In the genomic region with DNA sequence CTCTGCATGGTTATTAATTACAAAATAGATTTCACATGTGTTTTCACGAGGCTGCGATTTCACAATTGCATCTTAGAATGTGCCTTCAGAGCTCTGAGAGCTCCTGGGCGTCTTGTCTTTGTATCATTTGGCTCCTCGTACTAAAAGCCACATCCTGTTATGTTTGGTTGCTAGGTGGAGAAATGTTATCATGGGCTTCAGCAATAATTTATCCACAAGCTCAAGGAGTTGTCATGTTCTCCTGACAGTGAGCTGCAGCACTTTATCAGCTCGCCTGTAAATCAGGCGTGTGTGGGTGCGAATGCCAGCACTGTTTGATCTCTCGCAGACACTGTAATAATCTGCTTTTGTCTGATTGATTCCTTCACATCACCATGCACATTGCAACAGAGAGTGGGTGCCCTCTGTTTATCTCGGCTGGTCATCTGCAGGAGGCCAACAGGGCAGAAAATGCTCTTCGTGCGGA, we compare ENCODE assay signal across 7 cellular contexts.
DNase-seq lines count a peak whose midpoint lies in the region; ATAC-seq and TF ChIP-seq lines count a peak whose summit lies in the region.

No MANE protein-coding gene starts in this region.

- intact Hi-C loops in spleen (cut with DNase I; ENCODE audit: low total_unique reads) = no loop called here

- ATAC-seq in stimulated activated naive CD8-positive, alpha-beta T cell treated with anti-CD3 and anti-CD28 coated beads, Interleukin-15, amount 100 ng/mL, for 72 hours = peak; percentile 82
- ATAC-seq in left lobe of liver = no peak

- no peak for TF ChIP-seq POLR2A in spleen (IDR thresholded peaks at IDR 0.05)

- H3K27me3 ChIP-seq in spleen (replicated peaks in 1 of 7) = no peaks in the 10 kb centered on the region

- H3K4me1 ChIP-seq in spleen = peaks cover 0 to 29% (median 3%) of the 10 kb centered on the region in 6 donors

- H3K36me3 Mint-ChIP-seq in immature natural killer cell = no peaks in the 10 kb centered on the region

- peaks cover 2 to 3% (median 3%) of the 10 kb centered on the region in 3 donors for H3K27me3 Mint-ChIP-seq in immature natural killer cell (ENCODE audit: low read depth in 3 of 3)
- H3K27me3 Mint-ChIP-seq in stimulated activated naive CD8-positive, alpha-beta T cell treated with anti-CD3 and anti-CD28 coated beads, Interleukin-15, amount 100 ng/mL, for 72 hours = no peaks in the 10 kb centered on the region

- peak overlapping the region; percentile 62 to 86 (median 73) for H3K4me3 Mint-ChIP-seq in immature natural killer cell
- H3K4me3 Mint-ChIP-seq in stimulated activated naive CD8-positive, alpha-beta T cell treated with anti-CD3 and anti-CD28 coated beads, Interleukin-15, amount 100 ng/mL, for 72 hours = peak overlapping the region; percentile 62 to 69

- H3K4me3 ChIP-seq in spleen = peak overlapping the region in 1 of 8 donors; percentile 11

- H3K9me3 Mint-ChIP-seq in immature natural killer cell = peaks cover 0 to 1% (median 0%) of the 10 kb centered on the region in 6 donors
- peaks cover 7 to 15% of the 10 kb centered on the region in 2 donors for H3K9me3 Mint-ChIP-seq in stimulated activated naive CD8-positive, alpha-beta T cell treated with anti-CD3 and anti-CD28 coated beads, Interleukin-15, amount 100 ng/mL, for 72 hours

- H3K9me3 ChIP-seq in spleen = peaks cover 0 to 16% (median 6%) of the 10 kb centered on the region in 8 donors

- peaks cover 52 to 60% of the 10 kb centered on the region in 2 donors for H3K4me1 Mint-ChIP-seq in immature natural killer cell
- peaks cover 57% of the 10 kb centered on the region for H3K4me1 Mint-ChIP-seq in stimulated activated naive CD8-positive, alpha-beta T cell treated with anti-CD3 and anti-CD28 coated beads, Interleukin-15, amount 100 ng/mL, for 72 hours

- H3K36me3 ChIP-seq in spleen = no peaks in the 10 kb centered on the region

- DNase-seq in NOMO-1 treated with DMSO at 0.1 percent for 48 hours (lab: John Stamatoyannopoulos, UW; ENCODE audit: unreplicated experiment) (peak; percentile 94), activated T-cell treated with anti-CD3 and anti-CD28 coated beads for 48 hours (ENCODE audit: low read depth) (peak; percentile 13), immature natural killer cell (peak; percentile 53 to 76 (median 66)), spleen (no peak), left lobe of liver (ENCODE audit: low spot score) (no peak), Kasumi-1 (lab: John Stamatoyannopoulos, UW) (no peak)
- peak; percentile 18 to 45 for DNase-seq in stimulated activated naive CD8-positive, alpha-beta T cell treated with anti-CD3 and anti-CD28 coated beads, Interleukin-15, amount 100 ng/mL, for 72 hours

- 45 to 63% (median 52%) methylated on average over 8 to 11 of the region's 11 CpGs for WGBS in spleen, 5 donors

- no peak for TF ChIP-seq CTCF in spleen (IDR thresholded peaks at IDR 0.05 in 8 of 11, conservative IDR thresholded peaks at IDR 0.05 in 3 of 11)

- H3K27ac Mint-ChIP-seq in immature natural killer cell = peak overlapping the region; percentile 87 to 95 (median 94)
- H3K27ac Mint-ChIP-seq in stimulated activated naive CD8-positive, alpha-beta T cell treated with anti-CD3 and anti-CD28 coated beads, Interleukin-15, amount 100 ng/mL, for 72 hours = peak overlapping the region; percentile 88 to 95

- peak overlapping the region in 4 of 8 donors; percentile 43 to 78 (median 62) for H3K27ac ChIP-seq in spleen

Comparison
In these comparisons a context has a peak if more than half of its experiments do, and no peak if none do; other contexts are left out.
1. DNase-seq: peak in NOMO-1 treated with DMSO at 0.1 percent for 48 hours (single experiment), activated T-cell treated with anti-CD3 and anti-CD28 coated beads for 48 hours (single experiment), immature natural killer cell (3 of 3) and stimulated activated naive CD8-positive, alpha-beta T cell treated with anti-CD3 and anti-CD28 coated beads, Interleukin-15, amount 100 ng/mL, for 72 hours (2 of 2); none in spleen (single experiment), left lobe of liver (single experiment) and Kasumi-1 (0 of 2).